8 cellular contexts compared by ENCODE assay signal in genomic region chr7:73557108-73557396, GRCh38. TPM values are rescaled to one million over a fixed set of nuclear protein-coding genes. Genes with fewer than 3 reads are reported as not detected.
DNase-seq lines count a peak whose midpoint lies in the region; ATAC-seq and TF ChIP-seq lines count a peak whose summit lies in the region.

No MANE protein-coding gene starts in this region.

- POLR2A ChIA-PET in activated CD8-positive, alpha-beta T cell treated with anti-CD3 and anti-CD28 coated beads for 36 hours (lab: Charles Lee) = interaction anchor here (0.6 to 4.6 kb wide), 14 partner anchors 9 to 202 kb away, joined by 3 to 31 read pairs (median 4); partner anchors contain the start of genes BAZ1B and TBL2

- intact Hi-C loops in activated CD8-positive, alpha-beta T cell treated with anti-CD3 and anti-CD28 coated beads for 36 hours (cut with micrococcal nuclease) = loop anchor here (2.0 kb wide), 1 partner anchor 34 kb away; the partner anchor contains the start of gene BAZ1B
- intact Hi-C loops in lower lobe of right lung (cut with DNase I) = no loop called here

- H3K4me1 Mint-ChIP-seq in CD4-positive, CD25-positive, alpha-beta regulatory T cell = peaks cover 19 to 40% (median 30%) of the 10 kb centered on the region in 4 donors
- H3K4me1 Mint-ChIP-seq in activated CD8-positive, alpha-beta T cell treated with anti-CD3 and anti-CD28 coated beads for 36 hours (ENCODE audit: low read depth) = peaks cover 40% of the 10 kb centered on the region

- peaks cover 22% of the 10 kb centered on the region for H3K4me1 ChIP-seq in CD4-positive, CD25-positive, alpha-beta regulatory T cell (ENCODE audit: control insufficient read depth, insufficient read depth, low read length, poor library complexity, severe bottlenecking)
- no peaks in the 10 kb centered on the region for H3K4me1 ChIP-seq in ectodermal cell (ENCODE audit: control insufficient read depth, insufficient read depth, low read length)
- peaks cover 24% of the 10 kb centered on the region for H3K4me1 ChIP-seq in lower lobe of right lung

- peaks cover 5% of the 10 kb centered on the region for H3K36me3 Mint-ChIP-seq in CD4-positive, CD25-positive, alpha-beta regulatory T cell
- H3K36me3 Mint-ChIP-seq in activated CD8-positive, alpha-beta T cell treated with anti-CD3 and anti-CD28 coated beads for 36 hours (ENCODE audit: low read depth) = peaks cover 19% of the 10 kb centered on the region

- peaks cover 4% of the 10 kb centered on the region for H3K27me3 Mint-ChIP-seq in CD4-positive, CD25-positive, alpha-beta regulatory T cell
- H3K27me3 Mint-ChIP-seq in activated CD8-positive, alpha-beta T cell treated with anti-CD3 and anti-CD28 coated beads for 36 hours = no peaks in the 10 kb centered on the region

- peak overlapping the region; percentile 92 to 96 (median 94) for H3K27ac Mint-ChIP-seq in CD4-positive, CD25-positive, alpha-beta regulatory T cell
- peak overlapping the region; percentile 93 for H3K27ac Mint-ChIP-seq in activated CD8-positive, alpha-beta T cell treated with anti-CD3 and anti-CD28 coated beads for 36 hours

- CTCF ChIA-PET in activated CD8-positive, alpha-beta T cell treated with anti-CD3 and anti-CD28 coated beads for 36 hours (lab: Charles Lee) = interaction anchor here (1.3 kb wide), 2 partner anchors 9 to 145 kb away, joined by 3 to 5 read pairs; no protein-coding TSS in a partner anchor

- ATAC-seq in CD4-positive, CD25-positive, alpha-beta regulatory T cell (ENCODE audit: low read depth in 2 of 2) = peak; percentile 94
- peak; percentile 90 for ATAC-seq in GM19463 (IDR thresholded peaks at IDR 0.05; ENCODE audit: unreplicated experiment)
- ATAC-seq in activated CD8-positive, alpha-beta T cell treated with anti-CD3 and anti-CD28 coated beads for 36 hours = peak; percentile 92
- ATAC-seq in lower lobe of right lung = peak; percentile 98

- peak overlapping the region; percentile 99 for H3K27ac ChIP-seq in CD4-positive, CD25-positive, alpha-beta regulatory T cell (ENCODE audit: insufficient read depth, low read length, poor library complexity, severe bottlenecking)
- peak overlapping the region; percentile 98 for H3K27ac ChIP-seq in HL-60 (replicated peaks)
- peak overlapping the region; percentile 100 for H3K27ac ChIP-seq in ectodermal cell (ENCODE audit: insufficient read depth, low read depth, low read length, poor library complexity, severe bottlenecking)
- H3K27ac ChIP-seq in lower lobe of right lung = peak overlapping the region; percentile 97

- H3K4me3 Mint-ChIP-seq in CD4-positive, CD25-positive, alpha-beta regulatory T cell = peak overlapping the region; percentile 91 to 100 (median 95)
- H3K4me3 Mint-ChIP-seq in activated CD8-positive, alpha-beta T cell treated with anti-CD3 and anti-CD28 coated beads for 36 hours = peak overlapping the region; percentile 88

- H3K9me3 Mint-ChIP-seq in CD4-positive, CD25-positive, alpha-beta regulatory T cell = peaks cover 0 to under 1% (median 0%) of the 10 kb centered on the region in 7 donors
- no peaks in the 10 kb centered on the region for H3K9me3 Mint-ChIP-seq in activated CD8-positive, alpha-beta T cell treated with anti-CD3 and anti-CD28 coated beads for 36 hours

- peaks cover 16% of the 10 kb centered on the region for H3K36me3 ChIP-seq in CD4-positive, CD25-positive, alpha-beta regulatory T cell (ENCODE audit: control insufficient read depth, insufficient read depth, low read length)
- H3K36me3 ChIP-seq in ectodermal cell (ENCODE audit: control insufficient read depth, insufficient read depth, low read length) = no peaks in the 10 kb centered on the region
- peaks cover 22% of the 10 kb centered on the region for H3K36me3 ChIP-seq in lower lobe of right lung

- DNase-seq in CD4-positive, CD25-positive, alpha-beta regulatory T cell = peak; percentile 88 to 95 (median 91)
- DNase-seq in HL-60 (ENCODE audit: low read depth in 1 of 2, low spot score in 1 of 2) = peak; percentile 85 to 93
- peak; percentile 93 for DNase-seq in NCI-H82 (lab: John Stamatoyannopoulos, UW)
- DNase-seq in activated CD8-positive, alpha-beta T cell treated with anti-CD3 and anti-CD28 coated beads for 36 hours = peak; percentile 93
- peak; percentile 97 for DNase-seq in lower lobe of right lung
- peak; percentile 80 to 83 (median 81) for DNase-seq in stimulated activated CD4-positive, alpha-beta T cell treated with anti-CD3 and anti-CD28 coated beads, TNF-alpha, amount 100 ng/mL, for 1 hour (ENCODE audit: low read depth in 3 of 3, low spot score in 1 of 3)

- H3K4me3 ChIP-seq in CD4-positive, CD25-positive, alpha-beta regulatory T cell (ENCODE audit: low read depth, low read length) = peak overlapping the region; percentile 88
- peak overlapping the region; percentile 92 for H3K4me3 ChIP-seq in HL-60 (replicated peaks; ENCODE audit: insufficient read depth, low read length)
- H3K4me3 ChIP-seq in ectodermal cell (ENCODE audit: insufficient read depth, low read depth, low read length) = peak overlapping the region; percentile 81
- peak overlapping the region; percentile 73 for H3K4me3 ChIP-seq in lower lobe of right lung

- no peaks in the 10 kb centered on the region for H3K27me3 ChIP-seq in CD4-positive, CD25-positive, alpha-beta regulatory T cell (ENCODE audit: control insufficient read depth, insufficient read depth, low read length)
- no peaks in the 10 kb centered on the region for H3K27me3 ChIP-seq in HL-60 (ENCODE audit: insufficient read depth, poor library complexity, severe bottlenecking)
- H3K27me3 ChIP-seq in ectodermal cell (ENCODE audit: control insufficient read depth, insufficient read depth, low read length, poor library complexity, severe bottlenecking) = no peaks in the 10 kb centered on the region
- H3K27me3 ChIP-seq in lower lobe of right lung (ENCODE audit: low read depth) = no peaks in the 10 kb centered on the region

- WGBS in ectodermal cell, 2 experiments = 0% methylated on average over 36 of the region's 36 CpGs

- no peaks in the 10 kb centered on the region for H3K9me3 ChIP-seq in CD4-positive, CD25-positive, alpha-beta regulatory T cell (ENCODE audit: control insufficient read depth in 2 of 2, low read length in 2 of 2)
- H3K9me3 ChIP-seq in ectodermal cell (ENCODE audit: control insufficient read depth, low read length) (no peaks in the 10 kb centered on the region), lower lobe of right lung (no peaks in the 10 kb centered on the region)

- TF ChIP-seq CTCF in HL-60 (IDR thresholded peaks at IDR 0.05; ENCODE audit: insufficient read depth, low read length) = no peak
- TF ChIP-seq CTCF in activated CD8-positive, alpha-beta T cell treated with anti-CD3 and anti-CD28 coated beads for 36 hours (IDR thresholded peaks at IDR 0.05) = no peak
- TF ChIP-seq CTCF in lower lobe of right lung (IDR thresholded peaks at IDR 0.05) = no peak

RNA-seq across cellular contexts. Expression of gene BCL7B, which starts 0.4 kb away (rescaled TPM):
- total RNA-seq in CD4-positive, CD25-positive, alpha-beta regulatory T cell = 126 TPM
- 100 to 1,000 TPM in 1 of 4 donors, 10 to 100 TPM in 3; 78.9 to 105 (median 89.7) TPM for polyA plus RNA-seq in CD4-positive, CD25-positive, alpha-beta regulatory T cell
- total RNA-seq in activated CD8-positive, alpha-beta T cell treated with anti-CD3 and anti-CD28 coated beads for 36 hours = 10 to 100 TPM; 42.9 to 50.6 TPM
- 39.8 TPM for polyA plus RNA-seq in ectodermal cell (2013, experiment 1 of 4)
- 41.9 TPM for polyA plus RNA-seq in ectodermal cell (2013, experiment 2 of 4)
- 35.5 TPM for polyA plus RNA-seq in ectodermal cell (2013, experiment 3 of 4)
- polyA plus RNA-seq in ectodermal cell (2013, experiment 4 of 4) = 41.8 TPM
- total RNA-seq in lower lobe of right lung = 52.8 TPM

RNA-seq across cellular contexts. Expression of gene TBL2, which starts 21.3 kb away (rescaled TPM):
- total RNA-seq in CD4-positive, CD25-positive, alpha-beta regulatory T cell = 12.2 TPM
- polyA plus RNA-seq in CD4-positive, CD25-positive, alpha-beta regulatory T cell = 10 to 100 TPM; 24.1 to 32.5 (median 28.1) TPM
- 10 to 100 TPM; 29.6 to 30.7 TPM for total RNA-seq in activated CD8-positive, alpha-beta T cell treated with anti-CD3 and anti-CD28 coated beads for 36 hours
- polyA plus RNA-seq in ectodermal cell (2013, experiment 1 of 4) = 41.0 TPM
- 37.8 TPM for polyA plus RNA-seq in ectodermal cell (2013, experiment 2 of 4)
- 35.8 TPM for polyA plus RNA-seq in ectodermal cell (2013, experiment 3 of 4)
- 51.8 TPM for polyA plus RNA-seq in ectodermal cell (2013, experiment 4 of 4)
- 27.9 TPM for total RNA-seq in lower lobe of right lung

RNA-seq across cellular contexts. Expression of gene BAZ1B, which starts 35.0 kb away (rescaled TPM):
- total RNA-seq in CD4-positive, CD25-positive, alpha-beta regulatory T cell = 61.8 TPM
- 10 to 100 TPM; 13.0 to 14.4 (median 13.8) TPM for polyA plus RNA-seq in CD4-positive, CD25-positive, alpha-beta regulatory T cell
- 10 to 100 TPM; 82.4 to 82.6 TPM for total RNA-seq in activated CD8-positive, alpha-beta T cell treated with anti-CD3 and anti-CD28 coated beads for 36 hours
- 107 TPM for polyA plus RNA-seq in ectodermal cell (2013, experiment 1 of 4)
- 118 TPM for polyA plus RNA-seq in ectodermal cell (2013, experiment 2 of 4)
- 71.2 TPM for polyA plus RNA-seq in ectodermal cell (2013, experiment 3 of 4)
- 75.0 TPM for polyA plus RNA-seq in ectodermal cell (2013, experiment 4 of 4)
- total RNA-seq in lower lobe of right lung = 56.0 TPM

Comparison
In these comparisons a context has a peak if more than half of its experiments do, and no peak if none do; other contexts are left out.
1. Peak in every context shown above with its lines: DNase-seq, ATAC-seq, H3K4me3 ChIP-seq and H3K27ac ChIP-seq.